ENCODE assay signal across 22 cellular contexts in the genomic region with DNA sequence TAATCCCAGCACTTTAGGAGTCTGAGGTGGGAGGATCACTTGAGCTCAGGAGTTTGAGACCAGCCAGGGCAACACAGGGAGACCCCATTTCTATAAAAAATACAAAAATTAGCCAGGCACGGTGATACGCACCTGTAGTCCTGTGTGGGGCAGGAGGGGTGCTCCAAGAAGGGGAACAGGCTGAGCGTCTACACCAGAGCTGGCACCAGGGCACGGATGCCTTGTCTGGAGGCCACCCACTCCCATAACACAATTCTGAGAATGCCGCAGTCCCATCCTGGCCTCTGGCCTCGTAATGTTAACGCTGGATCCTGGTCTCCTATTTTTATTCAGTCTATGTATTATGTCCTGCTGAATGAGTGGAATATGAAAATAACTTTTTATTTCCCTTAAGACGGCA.
"Had no signal": no experiment of that assay in that cellular context is flagged by ENCODE, and none has a peak within 500 bp of the region (broad histone marks: within the 10 kb centered on the region; RNA-seq: fewer than 3 reads in every experiment).

No MANE protein-coding gene starts in this region.

- H3K27me3 ChIP-seq: brain microvascular endothelial cell, SJCRH30 had no signal

- H3K9me3 Mint-ChIP-seq: activated CD4-positive, alpha-beta memory T cell treated with anti-CD3 and anti-CD28 coated beads, Interleukin-2, amount 10 ng/mL, durations not matched to agents 7 days and 5 days; activated naive CD4-positive, alpha-beta T cell treated with anti-CD3 and anti-CD28 coated beads, Interleukin-2, amount 50 U/mL, for 72 hours; activated T-cell treated with anti-CD3 and anti-CD28 coated beads, Interleukin-2, amount 50 U/mL, for 4 hours had no signal

- H3K4me1 ChIP-seq: SJCRH30 had no signal

- H3K27ac Mint-ChIP-seq: activated CD4-positive, alpha-beta memory T cell treated with anti-CD3 and anti-CD28 coated beads, Interleukin-2, amount 10 ng/mL, durations not matched to agents 7 days and 5 days; activated naive CD4-positive, alpha-beta T cell treated with anti-CD3 and anti-CD28 coated beads, Interleukin-2, amount 50 U/mL, for 72 hours had no signal

- DNase-seq: activated CD4-positive, alpha-beta memory T cell treated with anti-CD3 and anti-CD28 coated beads, Interleukin-2, amount 10 ng/mL, durations not matched to agents 7 days and 5 days; activated CD4-positive, alpha-beta T cell treated with anti-CD3 and anti-CD28 coated beads, Interleukin-2, amount 50 U/mL, for 1 hour; activated CD4-positive, CD25-positive, alpha-beta regulatory T cell; activated effector memory CD4-positive, alpha-beta T cell treated with anti-CD3 and anti-CD28 coated beads, Interleukin-2, amount 50 U/mL, for 16 hours; activated naive CD4-positive, alpha-beta T cell treated with Interleukin-2 at 50 U/mL for 16 hours; activated T-cell treated with anti-CD3 and anti-CD28 coated beads, Interleukin-2, amount 50 U/mL, for 4 hours; amygdala; brain microvascular endothelial cell; MM.1S; NCI-H1105 treated with DMSO at 0.1 percent for 48 hours; NCI-H1436 treated with DMSO at 0.1 percent for 48 hours; NCI-H187 treated with DMSO at 0.1 percent for 48 hours; NCI-H2081 treated with DMSO at 0.1 percent for 48 hours; NCI-H446; NCI-H524; PC-9; Right ventricle myocardium superior; SJCRH30; SK-N-SH; T-helper 1 cell had no signal

- H3K36me3 Mint-ChIP-seq: activated naive CD4-positive, alpha-beta T cell treated with anti-CD3 and anti-CD28 coated beads, Interleukin-2, amount 50 U/mL, for 72 hours had no signal

- H3K4me1 Mint-ChIP-seq: activated CD4-positive, alpha-beta memory T cell treated with anti-CD3 and anti-CD28 coated beads, Interleukin-2, amount 10 ng/mL, durations not matched to agents 7 days and 5 days had no signal

- H3K27ac ChIP-seq: brain microvascular endothelial cell, PC-9, SJCRH30, VCaP had no signal

- H3K4me3 Mint-ChIP-seq: activated CD4-positive, alpha-beta memory T cell treated with anti-CD3 and anti-CD28 coated beads, Interleukin-2, amount 10 ng/mL, durations not matched to agents 7 days and 5 days; activated T-cell treated with anti-CD3 and anti-CD28 coated beads, Interleukin-2, amount 50 U/mL, for 4 hours had no signal

- H3K4me3 ChIP-seq: PC-9, SJCRH30 had no signal

- H3K9me3 ChIP-seq: SJCRH30, SK-N-SH had no signal

- H3K36me3 ChIP-seq: brain microvascular endothelial cell, SJCRH30 had no signal

- ATAC-seq: activated naive CD4-positive, alpha-beta T cell treated with anti-CD3 and anti-CD28 coated beads, Interleukin-2, amount 50 U/mL, for 72 hours; activated T-cell treated with anti-CD3 and anti-CD28 coated beads, Interleukin-2, amount 50 U/mL, for 4 hours had no signal
